15 cellular contexts compared by ENCODE assay signal in the genomic region with DNA sequence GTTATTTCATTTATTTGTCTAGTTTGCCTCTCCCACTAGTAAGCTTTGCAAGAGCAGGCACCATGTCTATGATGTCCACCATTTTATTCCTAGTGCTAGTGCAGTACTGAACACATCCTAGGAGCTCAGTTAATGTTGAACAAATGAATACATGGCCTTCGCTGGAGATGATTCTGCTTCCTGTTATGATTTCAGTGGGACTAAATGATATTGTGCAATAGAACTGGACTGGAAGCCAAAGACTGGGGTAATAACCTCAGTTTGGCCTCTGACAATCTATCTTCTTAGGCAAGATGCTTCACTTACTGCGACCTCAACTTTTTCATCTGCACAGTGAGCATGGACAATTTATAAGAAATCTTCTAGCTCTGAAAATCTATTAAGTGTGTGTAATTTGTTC.
A peak's percentile ranks its signal among the peaks of the same experiment; 100 is the strongest.
DNase-seq lines count a peak whose midpoint lies in the region; ATAC-seq and TF ChIP-seq lines count a peak whose summit lies in the region.
"Had no signal": no experiment of that assay in that cellular context is flagged by ENCODE, and none has a peak within 500 bp of the region (broad histone marks: within the 10 kb centered on the region; RNA-seq: fewer than 3 reads in every experiment).

No MANE protein-coding gene starts in this region.

- H3K9me3 ChIP-seq in RWPE2 (ENCODE audit: severe bottlenecking) (no peaks in the 10 kb centered on the region), muscle layer of duodenum (ENCODE audit: control insufficient read depth in 1 of 2, low read length in 2 of 2) (no peaks in the 10 kb centered on the region)
- H3K9me3 ChIP-seq: ascending aorta, HAP-1, spleen had no signal

- peaks cover 48% of the 10 kb centered on the region for H3K4me1 ChIP-seq in RWPE2 (ENCODE audit: insufficient read depth, poor library complexity, severe bottlenecking)
- peaks cover 0 to 21% of the 10 kb centered on the region in 2 donors for H3K4me1 ChIP-seq in muscle layer of duodenum (ENCODE audit: control insufficient read depth in 1 of 2, insufficient read depth in 2 of 2, low read length in 2 of 2)
- H3K4me1 ChIP-seq: HAP-1 had no signal

- H3K36me3 ChIP-seq in RWPE2 (ENCODE audit: low read depth) (no peaks in the 10 kb centered on the region), muscle layer of duodenum (ENCODE audit: control insufficient read depth in 1 of 2, insufficient read depth in 2 of 2, low read length in 2 of 2) (no peaks in the 10 kb centered on the region)
- H3K36me3 ChIP-seq: ascending aorta, HAP-1, spleen had no signal

- TF ChIP-seq CTCF in RWPE2 (IDR thresholded peaks at IDR 0.05; ENCODE audit: poor library complexity, severe bottlenecking) (no peak), fibroblast of mammary gland (conservative IDR thresholded peaks at IDR 0.05; ENCODE audit: control insufficient read depth, insufficient read depth, low read depth, low read length) (no peak)

- peak overlapping the region; percentile 85 for H3K27ac ChIP-seq in RWPE2 (ENCODE audit: poor library complexity, severe bottlenecking)
- H3K27ac ChIP-seq in muscle layer of duodenum (ENCODE audit: low read length): peak overlapping the region; percentile 19

- DNase-seq in AG08396 (ENCODE audit: low spot score) (peak; percentile 43), RWPE2 (ENCODE audit: low spot score) (no peak), fibroblast of mammary gland (ENCODE audit: low read depth) (peak; percentile 98), NCI-H2196 treated with DMSO at 0.1 percent for 48 hours (lab: John Stamatoyannopoulos, UW; ENCODE audit: unreplicated experiment) (no peak), NCI-H82 (lab: John Stamatoyannopoulos, UW) (no peak), NCI-H1436 treated with DMSO at 0.1 percent for 48 hours (lab: John Stamatoyannopoulos, UW) (no peak)
- DNase-seq: activated CD4-positive, alpha-beta T cell treated with anti-CD3 and anti-CD28 coated beads for 36 hours; DMS79; naive thymus-derived CD4-positive, alpha-beta T cell; NCI-H1930; spleen had no signal

- H3K4me3 ChIP-seq in RWPE2 (ENCODE audit: severe bottlenecking) (no peak overlapping the region), fibroblast of mammary gland (ENCODE audit: control insufficient read depth, low read depth, low read length) (no peak overlapping the region), muscle layer of duodenum (ENCODE audit: low read depth in 1 of 2, low read length in 2 of 2) (no peak overlapping the region)
- H3K4me3 ChIP-seq: ascending aorta, HAP-1, spleen had no signal

- ATAC-seq in RWPE2 (ENCODE audit: low read depth) (no peak), HG03139 (IDR thresholded peaks at IDR 0.05; ENCODE audit: unreplicated experiment) (no peak)
- ATAC-seq: activated CD4-positive, alpha-beta T cell treated with anti-CD3 and anti-CD28 coated beads for 36 hours; naive thymus-derived CD4-positive, alpha-beta T cell had no signal

- H3K27me3 ChIP-seq in RWPE2 (ENCODE audit: insufficient read depth, poor library complexity, severe bottlenecking): no peaks in the 10 kb centered on the region
- no peaks in the 10 kb centered on the region for H3K27me3 ChIP-seq in muscle layer of duodenum (ENCODE audit: low read depth, low read length)
- H3K27me3 ChIP-seq: ascending aorta had no signal

Comparison
In these comparisons a context has a peak if more than half of its experiments do, and no peak if none do; other contexts are left out.
1. DNase-seq: peak in AG08396 (single experiment) and fibroblast of mammary gland (single experiment); none in RWPE2 (single experiment), NCI-H2196 treated with DMSO at 0.1 percent for 48 hours (single experiment), NCI-H82 (single experiment) and NCI-H1436 treated with DMSO at 0.1 percent for 48 hours (single experiment).